In genomic region chr9:126326228-126327015, GRCh38 we compare ENCODE assay signal across 2 cellular contexts.
A peak's percentile ranks its signal among the peaks of the same experiment; 100 is the strongest.
TF ChIP-seq lines count a peak whose summit lies in the region.

Gene MVB12B, plus strand, starts transcription at chr9:126326829. Its CDS starts 101 bp downstream, at chr9:126326930.

TF ChIP-seq in Ishikawa, 13 proteins besides CTCF, POLR2A, EP300 and RAD21:
- TF ChIP-seq REST (IDR thresholded peaks at IDR 0.05; ENCODE audit: low read depth) (no peak), ZBTB7A (IDR thresholded peaks at IDR 0.05; ENCODE audit: low read depth) (peak; percentile 87)

TF ChIP-seq in H1, 55 proteins besides CTCF, POLR2A, EP300 and RAD21:
- TF ChIP-seq SIX5 (IDR thresholded peaks at IDR 0.05; ENCODE audit: low read depth, low read length) (no peak), BACH1 (IDR thresholded peaks at IDR 0.05; ENCODE audit: low read length) (no peak), SP2 (IDR thresholded peaks at IDR 0.05; ENCODE audit: low read length) (no peak), USF2 (IDR thresholded peaks at IDR 0.05; ENCODE audit: low read length) (no peak), FOSL1 (IDR thresholded peaks at IDR 0.05; ENCODE audit: insufficient read depth, low read depth, low read length) (no peak), ASH2L (IDR thresholded peaks at IDR 0.05; ENCODE audit: low read length) (peak; percentile 2), ATF3 (IDR thresholded peaks at IDR 0.05; ENCODE audit: insufficient read depth, low read depth, low read length) (no peak), YY1 (IDR thresholded peaks at IDR 0.05; ENCODE audit: low read depth, low read length) (no peak), CHD2 (IDR thresholded peaks at IDR 0.05; ENCODE audit: low read length) (no peak), ATF2 (IDR thresholded peaks at IDR 0.05; ENCODE audit: low read length) (no peak), KDM4A (IDR thresholded peaks at IDR 0.05; ENCODE audit: low read depth, low read length, severe bottlenecking) (peak; percentile 39), CBX8 (IDR thresholded peaks at IDR 0.05; ENCODE audit: borderline replicate concordance, low read depth, low read length) (no peak), PHF8 (conservative IDR thresholded peaks at IDR 0.05; ENCODE audit: low read depth, low read length) (peak; percentile 44; the same call in 1 of the 2 replicates), TCF12 (IDR thresholded peaks at IDR 0.05; ENCODE audit: low read depth, low read length) (no peak), RXRA (IDR thresholded peaks at IDR 0.05; ENCODE audit: insufficient read depth, low read depth, low read length) (no peak), CHD1 (IDR thresholded peaks at IDR 0.05; ENCODE audit: low read depth, low read length) (no peak)
